ENCODE assay signal across 16 cellular contexts in genomic region chr16:8806272-8806983, GRCh38. TPM values are rescaled to one million over a fixed set of nuclear protein-coding genes. Genes with fewer than 3 reads are reported as not detected.
DNase-seq lines count a peak whose midpoint lies in the region; ATAC-seq, FAIRE-seq and TF ChIP-seq lines count a peak whose summit lies in the region.
"Had no signal": no experiment of that assay in that cellular context is flagged by ENCODE, and none has a peak within 500 bp of the region (broad histone marks: within the 10 kb centered on the region; RNA-seq: fewer than 3 reads in every experiment).

No MANE protein-coding gene starts in this region.

- H3K4me1 Mint-ChIP-seq in GM23338: no peaks in the 10 kb centered on the region

- H3K4me3 ChIP-seq in GM23338 (no peak overlapping the region), pancreas (no peak overlapping the region)
- H3K4me3 ChIP-seq: PC-9 had no signal

- no peak overlapping the region for H2AFZ ChIP-seq in GM23338
- H2AFZ ChIP-seq: PC-9 had no signal

- no peaks in the 10 kb centered on the region; the same call in 2 of the 3 replicates for H3K9me3 Mint-ChIP-seq in GM23338
- H3K9me3 Mint-ChIP-seq: CD4-positive, alpha-beta memory T cell had no signal

- peaks cover 29% of the 10 kb centered on the region for H4K20me1 ChIP-seq in GM23338 (replicated peaks; ENCODE audit: insufficient read depth)

- DNase-seq in GM23338 (ENCODE audit: low spot score) (no peak), caudate nucleus (lab: John Stamatoyannopoulos, UW) (peak in 5 of 61 donors; percentile 7 to 44 (median 11)), pancreas (no peak), DMS153 treated with DMSO at 0.1 percent for 48 hours (lab: John Stamatoyannopoulos, UW; ENCODE audit: unreplicated experiment) (no peak)
- DNase-seq: BE2C; Calu3; CD4-positive, alpha-beta memory T cell; GOT3; NCI-H1048; NCI-H1436 treated with DMSO at 0.1 percent for 48 hours; NCI-H2081; NCI-H774; PC-9 had no signal

- intact Hi-C loops in pancreas (cut with DNase I): no loop called here

- H3K27me3 Mint-ChIP-seq in GM23338 (ENCODE audit: insufficient read depth, low read depth, poor library complexity): peaks cover 7% of the 10 kb centered on the region
- H3K27me3 Mint-ChIP-seq: CD4-positive, alpha-beta memory T cell had no signal

- H3K27me3 ChIP-seq in GM23338 (ENCODE audit: insufficient read depth): no peaks in the 10 kb centered on the region
- H3K27me3 ChIP-seq in pancreas: no peaks in the 10 kb centered on the region
- H3K27me3 ChIP-seq: BE2C had no signal

- peaks cover 96% of the 10 kb centered on the region for H3K36me3 Mint-ChIP-seq in GM23338 (ENCODE audit: low read depth)

- no peak overlapping the region for H3K4me2 ChIP-seq in GM23338
- H3K4me2 ChIP-seq: PC-9 had no signal

- peaks cover 16% of the 10 kb centered on the region; the same call in 1 of the 2 replicates for H3F3A ChIP-seq in GM23338 (replicated peaks; ENCODE audit: low read depth)

- TF ChIP-seq CTCF in GM23338 (conservative IDR thresholded peaks at IDR 0.05; ENCODE audit: low read depth in 2 of 2) (no peak), pancreas (IDR thresholded peaks at IDR 0.05) (no peak)

- H3K4me3 Mint-ChIP-seq in GM23338: no peak overlapping the region
- H3K4me3 Mint-ChIP-seq: CD4-positive, alpha-beta memory T cell had no signal

- peaks cover 76% of the 10 kb centered on the region for H3K36me3 ChIP-seq in GM23338 (ENCODE audit: insufficient read depth)
- peaks cover 0 to 90% (median 47%) of the 10 kb centered on the region in 3 donors for H3K36me3 ChIP-seq in pancreas

- H3K27ac ChIP-seq in GM23338 (ENCODE audit: low read depth) (0 out of 2 replicates have a peak overlapping the region, but pooled peaks have one; percentile 63), caudate nucleus (ENCODE audit: low read depth, low read length) (peak overlapping the region; percentile 78), pancreas (no peak overlapping the region)
- H3K27ac ChIP-seq: PC-9 had no signal

- WGBS in pancreas, 2 donors: 69 to 71% methylated on average over 13 of the region's 13 CpGs

- no peaks in the 10 kb centered on the region for H3K9me3 ChIP-seq in pancreas
- H3K9me3 ChIP-seq: BE2C had no signal

- peaks cover 62% of the 10 kb centered on the region for H3K79me2 ChIP-seq in GM23338 (replicated peaks; ENCODE audit: insufficient read depth)

- no peaks in the 10 kb centered on the region for H3K4me1 ChIP-seq in GM23338 (ENCODE audit: insufficient read depth)
- H3K4me1 ChIP-seq in pancreas: peaks cover 0 to 6% (median 5%) of the 10 kb centered on the region in 3 donors
- H3K4me1 ChIP-seq: BE2C had no signal

- H3K9me2 ChIP-seq in GM23338 (ENCODE audit: insufficient read depth): no peaks in the 10 kb centered on the region

- no peak overlapping the region; the same call in 1 of the 2 replicates for H3K27ac Mint-ChIP-seq in GM23338

- ATAC-seq in GM23338 (no peak), SK-N-SH treated with all-trans-retinoic acid at 6 μM for 48 hours (no peak; the same call in 2 of the 3 replicates), pancreas (peak in 3 of 4 donors; percentile 13 to 31 (median 26)), HG02973 (IDR thresholded peaks at IDR 0.05; ENCODE audit: unreplicated experiment) (no peak)
- no peak for ATAC-seq in activated CD4-positive, CD25-positive, alpha-beta regulatory T cell treated with anti-CD3 and anti-CD28 coated beads, Interleukin-2, amount 50 U/mL, for 24 hours

- FAIRE-seq in pancreas (lab: Jason Lieb, UNC): no peak

TF ChIP-seq in GM23338, 12 proteins besides CTCF, POLR2A, EP300 and RAD21 (continues in another document):
- TF ChIP-seq ZNF331 (CRISPR knock-in tag; IDR thresholded peaks at IDR 0.05; ENCODE audit: low read depth) (no peak), POLR2AphosphoS5 (IDR thresholded peaks at IDR 0.05; ENCODE audit: low read depth) (no peak), ZNF114 (CRISPR knock-in tag; IDR thresholded peaks at IDR 0.05) (no peak), STAT1 (IDR thresholded peaks at IDR 0.05; ENCODE audit: unreplicated experiment) (no peak)

TF ChIP-seq in SK-N-SH treated with all-trans-retinoic acid at 6 μM for 48 hours, 23 proteins besides CTCF, POLR2A, EP300 and RAD21:
- peak; percentile 63; the same call in 1 of the 2 replicates for TF ChIP-seq TCF4 (CRISPR knock-in tag; IDR thresholded peaks at IDR 0.05; ENCODE audit: borderline replicate concordance)
- TF ChIP-seq ZFP3 (CRISPR knock-in tag; IDR thresholded peaks at IDR 0.05): no peak
- no peak for TF ChIP-seq PATZ1 (CRISPR knock-in tag; IDR thresholded peaks at IDR 0.05; ENCODE audit: borderline replicate concordance)

RNA-seq across cellular contexts. Expression of gene PMM2, which starts 8.8 kb away (rescaled TPM):
- 38.2 and 45.1 TPM in 2 replicates for total RNA-seq in GM23338 (2014; rRNA removed; shearing (Covaris generic))
- polyA plus RNA-seq in GM23338 (2016; fragmentation: Nextera tagmentation; extraction: Ambion mirVana) (60.4 and 64.0 TPM in 2 replicates), pancreas (10 to 100 TPM; 19.6 to 23.9 TPM)
- total RNA-seq in pancreas: 10 to 100 TPM; 19.2 to 40.3 (median 29.4) TPM

RNA-seq across cellular contexts. Expression of gene TMEM186, which starts 9.0 kb away (rescaled TPM):
- total RNA-seq in GM23338 (2014; rRNA removed; shearing (Covaris generic)): 8.3 and 11.2 TPM in 2 replicates
- 11.7 and 14.8 TPM in 2 replicates for polyA plus RNA-seq in GM23338 (2016; fragmentation: Nextera tagmentation; extraction: Ambion mirVana)
- 1 to 10 TPM; 2.7 to 6.1 (median 4.4) TPM for total RNA-seq in pancreas
- polyA plus RNA-seq in pancreas: 1 to 10 TPM; 3.8 to 9.3 TPM

Comparison
In these comparisons a context has a peak if more than half of its experiments do, and no peak if none do; other contexts are left out.
1. ATAC-seq: peak in pancreas (3 of 4); none in GM23338 (single experiment), SK-N-SH treated with all-trans-retinoic acid at 6 μM for 48 hours (single experiment), HG02973 (single experiment) and activated CD4-positive, CD25-positive, alpha-beta regulatory T cell treated with anti-CD3 and anti-CD28 coated beads, Interleukin-2, amount 50 U/mL, for 24 hours (0 of 2).
2. H3K27ac ChIP-seq: peak in GM23338 (single experiment) and caudate nucleus (single experiment); none in pancreas (0 of 4).